Comparison of ENCODE assay signal across 11 cellular contexts in the genomic region with DNA sequence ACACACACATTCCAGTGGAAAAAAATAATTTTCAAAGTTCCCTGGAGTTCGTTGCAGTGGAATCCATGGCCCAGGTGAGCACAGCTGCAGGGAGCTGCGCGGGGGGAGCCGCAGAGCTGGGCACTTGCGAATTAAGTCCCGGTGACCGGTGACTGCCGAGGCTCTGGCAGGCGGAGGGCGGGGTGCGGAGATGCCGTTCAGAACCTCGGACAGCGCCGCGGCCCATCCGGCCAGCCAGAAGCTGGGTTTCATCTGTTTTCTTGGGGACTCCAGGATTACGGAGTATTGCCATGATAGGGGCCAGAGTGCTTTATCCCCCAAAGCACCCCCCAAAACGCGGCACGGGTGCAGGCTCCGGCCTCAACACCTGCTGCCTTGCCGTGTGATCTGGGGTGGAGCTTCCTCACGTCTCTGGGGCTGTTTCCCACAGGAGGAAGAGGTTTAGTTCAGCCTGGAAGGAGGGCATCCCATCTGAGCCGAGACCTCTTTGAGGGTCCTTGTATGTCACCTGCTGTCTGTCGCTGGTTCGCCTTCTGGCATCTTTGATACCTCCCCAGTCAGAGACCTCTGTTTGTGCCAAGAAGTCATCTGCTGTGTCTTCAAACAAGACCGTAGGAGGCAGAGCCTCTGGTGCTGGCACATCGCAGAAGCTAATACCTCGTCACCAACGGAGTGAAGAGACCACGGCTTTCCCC.
A peak's percentile ranks its signal among the peaks of the same experiment; 100 is the strongest.
DNase-seq lines count a peak whose midpoint lies in the region; ATAC-seq and TF ChIP-seq lines count a peak whose summit lies in the region.
"Had no signal": no experiment of that assay in that cellular context is flagged by ENCODE, and none has a peak within 500 bp of the region (broad histone marks: within the 10 kb centered on the region; RNA-seq: fewer than 3 reads in every experiment).

No MANE protein-coding gene starts in this region.

- DNase-seq in DND-41 (peak; percentile 27), HuH-7 (ENCODE audit: low spot score) (peak; percentile 82), cardiac fibroblast (ENCODE audit: low read depth in 2 of 2) (peak; percentile 15 to 19), lower lobe of right lung (peak; percentile 46), SKM-1 treated with dmso at 0.1 percent for 144 hours (lab: John Stamatoyannopoulos, UW; ENCODE audit: unreplicated experiment) (no peak), NCI-H128 (lab: John Stamatoyannopoulos, UW; ENCODE audit: unreplicated experiment) (no peak)
- DNase-seq: GDM1, MV-4-11 had no signal

- H3K27me3 ChIP-seq in DND-41 (ENCODE audit: insufficient read depth, low read length, poor library complexity): no peaks in the 10 kb centered on the region
- H3K27me3 ChIP-seq in lower lobe of right lung (ENCODE audit: low read depth): peaks cover 36% of the 10 kb centered on the region

- peaks cover 2% of the 10 kb centered on the region for H3K9me3 ChIP-seq in DND-41 (ENCODE audit: insufficient read depth, low read length, severe bottlenecking)
- peaks cover 5% of the 10 kb centered on the region for H3K9me3 ChIP-seq in lower lobe of right lung

- H3K4me2 ChIP-seq in DND-41 (ENCODE audit: insufficient read depth, low read length): no peak overlapping the region

- H2AFZ ChIP-seq in DND-41 (ENCODE audit: low read depth, low read length): no peak overlapping the region

- H3K79me2 ChIP-seq in DND-41 (ENCODE audit: insufficient read depth, low read length): no peaks in the 10 kb centered on the region

- H4K20me1 ChIP-seq in DND-41 (ENCODE audit: insufficient read depth, low read length): peaks cover 23% of the 10 kb centered on the region

- intact Hi-C loops in lower lobe of right lung (cut with DNase I): no loop called here

- H3K36me3 ChIP-seq in DND-41 (ENCODE audit: insufficient read depth, low read length) (no peaks in the 10 kb centered on the region), lower lobe of right lung (no peaks in the 10 kb centered on the region)

- no peak overlapping the region for H3K9ac ChIP-seq in DND-41 (ENCODE audit: low read depth, low read length)

- no peak overlapping the region for H3K4me3 ChIP-seq in DND-41 (ENCODE audit: low read depth in 1 of 2, low read length in 2 of 2)
- no peak overlapping the region for H3K4me3 ChIP-seq in cardiac fibroblast (replicated peaks in 1 of 2; ENCODE audit: low read depth in 2 of 2, low read length in 2 of 2)
- no peak overlapping the region for H3K4me3 ChIP-seq in lower lobe of right lung

- TF ChIP-seq CTCF in DND-41 (IDR thresholded peaks at IDR 0.05; ENCODE audit: borderline replicate concordance, extremely low read depth, low read length, poor library complexity, severe bottlenecking) (no peak), cardiac fibroblast (IDR thresholded peaks at IDR 0.05; ENCODE audit: low read depth, low read length) (no peak), lower lobe of right lung (IDR thresholded peaks at IDR 0.05) (no peak)

- no peaks in the 10 kb centered on the region for H3K4me1 ChIP-seq in DND-41 (ENCODE audit: insufficient read depth, low read length)
- H3K4me1 ChIP-seq in lower lobe of right lung: no peaks in the 10 kb centered on the region

- H3K27ac ChIP-seq in DND-41 (ENCODE audit: low read length) (no peak overlapping the region), lower lobe of right lung (no peak overlapping the region)
- H3K27ac ChIP-seq: epithelial cell of prostate had no signal

- ATAC-seq in DND-41 (ENCODE audit: insufficient read depth, low read depth) (no peak), lower lobe of right lung (no peak), GM18511 (IDR thresholded peaks at IDR 0.05; ENCODE audit: unreplicated experiment) (no peak), GM21423 (IDR thresholded peaks at IDR 0.05; ENCODE audit: unreplicated experiment) (no peak)

Comparison
In these comparisons a context has a peak if more than half of its experiments do, and no peak if none do; other contexts are left out.
1. DNase-seq: peak in DND-41 (single experiment), HuH-7 (single experiment), cardiac fibroblast (2 of 2) and lower lobe of right lung (single experiment); none in SKM-1 treated with dmso at 0.1 percent for 144 hours (single experiment) and NCI-H128 (single experiment).